ENCODE assay signal across 29 cellular contexts in genomic region chr20:51076841-51077543, GRCh38. TPM values are rescaled to one million over a fixed set of nuclear protein-coding genes. Genes with fewer than 3 reads are reported as not detected.
DNase-seq lines count a peak whose midpoint lies in the region; ATAC-seq and TF ChIP-seq lines count a peak whose summit lies in the region.
"Had no signal": no experiment of that assay in that cellular context is flagged by ENCODE, and none has a peak within 500 bp of the region (broad histone marks: within the 10 kb centered on the region; RNA-seq: fewer than 3 reads in every experiment).

No MANE protein-coding gene starts in this region.

- H3K23ac ChIP-seq in IMR-90 (ENCODE audit: low read depth, low read length), result no peak overlapping the region

- H3K4ac ChIP-seq in IMR-90 (ENCODE audit: low read depth, low read length), result no peak overlapping the region

- no peak overlapping the region for H2BK20ac ChIP-seq in IMR-90 (ENCODE audit: low read depth, low read length)

- H4K5ac ChIP-seq in IMR-90 (ENCODE audit: low read depth, low read length), result no peak overlapping the region

- no peak for ATAC-seq in IMR-90 (ENCODE audit: low read depth)
- no peak for ATAC-seq in RWPE2 (ENCODE audit: low read depth)
- ATAC-seq: left lobe of liver had no signal

- H3K9me3 ChIP-seq in IMR-90 (ENCODE audit: control insufficient read depth, insufficient read depth, low read length) (peaks cover 4% of the 10 kb centered on the region), RWPE2 (ENCODE audit: severe bottlenecking) (no peaks in the 10 kb centered on the region)
- H3K9me3 ChIP-seq: ascending aorta, neutrophil, SK-N-SH had no signal

- H3K4me3 ChIP-seq in IMR-90 (ENCODE audit: insufficient read depth, low read depth, low read length) (no peak overlapping the region), RWPE2 (ENCODE audit: severe bottlenecking) (no peak overlapping the region), epithelial cell of esophagus (ENCODE audit: low read length) (no peak overlapping the region)
- H3K4me3 ChIP-seq: ascending aorta had no signal

- dilution Hi-C loops in IMR-90 (cut with HindIII; ENCODE audit: low sequenced_read_pairs, unreplicated experiment), result no loop called here

- TF ChIP-seq CTCF in IMR-90 (conservative IDR thresholded peaks at IDR 0.05; ENCODE audit: low read depth, low read length), result 0 out of 2 replicates have a peak, but pooled peaks have one; percentile 11
- TF ChIP-seq CTCF in RWPE2 (IDR thresholded peaks at IDR 0.05; ENCODE audit: poor library complexity, severe bottlenecking), result peak; percentile 19
- peak; percentile 9 for TF ChIP-seq CTCF in epithelial cell of esophagus (IDR thresholded peaks at IDR 0.05; ENCODE audit: insufficient read depth, low read depth, low read length, missing control alignments)

- peaks cover 69% of the 10 kb centered on the region for H3K27me3 ChIP-seq in IMR-90 (ENCODE audit: control insufficient read depth, insufficient read depth, low read length)
- H3K27me3 ChIP-seq in RWPE2 (ENCODE audit: insufficient read depth, poor library complexity, severe bottlenecking), result peaks cover 3% of the 10 kb centered on the region
- H3K27me3 ChIP-seq: ascending aorta had no signal

- no peak overlapping the region for H3K56ac ChIP-seq in IMR-90 (ENCODE audit: extremely low read depth, insufficient read depth, low read length)

- H3K27ac ChIP-seq in IMR-90 (ENCODE audit: insufficient read depth, low read length) (no peak overlapping the region), RWPE2 (ENCODE audit: poor library complexity, severe bottlenecking) (no peak overlapping the region)
- H3K27ac ChIP-seq: ascending aorta, neutrophil had no signal

- H3K36me3 ChIP-seq in IMR-90 (ENCODE audit: control insufficient read depth, insufficient read depth, low read length), result no peaks in the 10 kb centered on the region
- no peaks in the 10 kb centered on the region for H3K36me3 ChIP-seq in RWPE2 (ENCODE audit: low read depth)
- H3K36me3 ChIP-seq: ascending aorta, neutrophil had no signal

- in situ Hi-C loops in IMR-90 (cut with MboI; ENCODE audit: low sequenced_read_pairs), result no loop called here

- intact Hi-C loops in IMR-90 (cut with micrococcal nuclease), result no loop called here

- DNase-seq in DMS153 (lab: John Stamatoyannopoulos, UW), result peak; percentile 33
- no peak for DNase-seq in DMS153 treated with DMSO at 0.1 percent for 48 hours (lab: John Stamatoyannopoulos, UW; ENCODE audit: unreplicated experiment)
- no peak for DNase-seq in IMR-90
- peak; percentile 58 for DNase-seq in RWPE2 (ENCODE audit: low spot score)
- DNase-seq in epithelial cell of esophagus (ENCODE audit: low read depth), result no peak
- no peak for DNase-seq in activated T-cell treated with anti-CD3 and anti-CD28 coated beads for 4 hours
- no peak for DNase-seq in activated CD4-positive, alpha-beta T cell treated with anti-CD3 and anti-CD28 coated beads for 1 hour
- DNase-seq in Kasumi-1 (lab: John Stamatoyannopoulos, UW), result no peak
- DNase-seq: 8988T; activated CD4-positive, alpha-beta memory T cell treated with anti-CD3 and anti-CD28 coated beads, Interleukin-2, amount 10 ng/mL, durations not matched to agents 7 days and 5 days; activated CD4-positive, CD25-positive, alpha-beta regulatory T cell treated with anti-CD3 and anti-CD28 coated beads, Interleukin-2, amount 50 U/mL, for 72 hours; activated CD8-positive, alpha-beta memory T cell treated with anti-CD3 and anti-CD28 coated beads, Interleukin-2, amount 50 U/mL, for 48 hours; activated effector memory CD4-positive, alpha-beta T cell treated with anti-CD3 and anti-CD28 coated beads, Interleukin-2, amount 50 U/mL, for 16 hours; activated naive CD8-positive, alpha-beta T cell treated with anti-CD3 and anti-CD28 coated beads, Interleukin-2, amount 10 ng/mL, durations not matched to agents 7 days and 5 days; CD4-positive, alpha-beta T cell; central memory CD4-positive, alpha-beta T cell; dermis blood vessel endothelial cell; GOT3; hippocampal formation; immature natural killer cell; mesenchymal stem cell; NCI-H526 treated with DMSO at 0.1 percent for 48 hours; RPMI8226; stimulated activated CD4-positive, alpha-beta T cell treated with anti-CD3 and anti-CD28 coated beads, Interleukin-4, amount 100 ng/mL, for 4 hours; stimulated activated naive B cell treated with anti-CD40 and anti-IgM and Interleukin-4, amounts not matched to agents 10 μg/mL and 1 μg/mL and 100 μg/mL, for 72 hours had no signal

- no peaks in the 10 kb centered on the region for H3K9me1 ChIP-seq in IMR-90 (ENCODE audit: insufficient read depth, low read length)

- H2BK15ac ChIP-seq in IMR-90 (ENCODE audit: low read depth, low read length), result no peak overlapping the region

- no peak overlapping the region for H3K14ac ChIP-seq in IMR-90 (replicated peaks; ENCODE audit: low read depth, low read length)

- no peak overlapping the region for H3K4me2 ChIP-seq in IMR-90 (ENCODE audit: low read depth, low read length)
- H3K4me2 ChIP-seq: SK-N-SH had no signal

- 14% methylated on average over 1 of the region's 10 CpGs; no CpG with 5 or more reads in 1 of the 2 experiments for WGBS in IMR-90 (ENCODE audit: extremely low coverage in 2 of 2, insufficient read length in 1 of 2), 2 experiments

- no peak overlapping the region for H2AFZ ChIP-seq in IMR-90 (replicated peaks; ENCODE audit: low read length, poor library complexity)

- H2BK120ac ChIP-seq in IMR-90 (ENCODE audit: low read depth, low read length), result no peak overlapping the region

- no peak overlapping the region for H4K8ac ChIP-seq in IMR-90 (ENCODE audit: low read depth in 2 of 2, low read length in 2 of 2)

- no peak for TF ChIP-seq POLR2A in IMR-90 (IDR thresholded peaks at IDR 0.05; ENCODE audit: low read depth, low read length)

- H3K9ac ChIP-seq in IMR-90 (ENCODE audit: low read depth, low read length), result no peak overlapping the region
- H3K9ac ChIP-seq: SK-N-SH had no signal

- CTCF ChIA-PET in IMR-90 (lab: Yijun Ruan, JAX), result interaction anchor here (1.6 kb wide), 1 partner anchor 13 kb away, joined by 3 read pairs; no protein-coding TSS in a partner anchor

- H4K91ac ChIP-seq in IMR-90 (ENCODE audit: insufficient read depth, low read depth, low read length), result no peak overlapping the region

- H4K20me1 ChIP-seq in IMR-90 (ENCODE audit: insufficient read depth, low read length), result no peaks in the 10 kb centered on the region

- H2BK5ac ChIP-seq in IMR-90 (ENCODE audit: low read depth, low read length, poor library complexity, severe bottlenecking), result no peak overlapping the region

- H3K79me1 ChIP-seq in IMR-90 (ENCODE audit: low read depth in 1 of 2, low read length in 2 of 2), result no peaks in the 10 kb centered on the region

- H3K18ac ChIP-seq in IMR-90 (ENCODE audit: low read depth, low read length), result no peak overlapping the region

- H2AK9ac ChIP-seq in IMR-90 (replicated peaks; ENCODE audit: low read depth, low read length, poor library complexity), result no peak overlapping the region

- no peak for TF ChIP-seq RAD21 in IMR-90 (IDR thresholded peaks at IDR 0.05; ENCODE audit: low read length)

- BruUV-seq in IMR-90 (replicated peaks; lab: Mats Ljungman, UMichigan), result no TSS peak

- POLR2A ChIA-PET in IMR-90 (lab: Charles Lee; ENCODE audit: unreplicated experiment), result no interaction called here

- H3K4me1 ChIP-seq in IMR-90 (ENCODE audit: control insufficient read depth, insufficient read depth, low read length) (no peaks in the 10 kb centered on the region), RWPE2 (ENCODE audit: insufficient read depth, poor library complexity, severe bottlenecking) (no peaks in the 10 kb centered on the region)
- H3K4me1 ChIP-seq: ascending aorta had no signal

- no peak overlapping the region for H2AK5ac ChIP-seq in IMR-90 (ENCODE audit: low read depth, low read length)

TF ChIP-seq in IMR-90, 13 proteins besides CTCF, POLR2A, EP300 and RAD21:
- TF ChIP-seq SMC3 (IDR thresholded peaks at IDR 0.05; ENCODE audit: low read depth, low read length), result no peak
- TF ChIP-seq USF2 (IDR thresholded peaks at IDR 0.05; ENCODE audit: low read depth, low read length), result no peak
- no peak for TF ChIP-seq RFX5 (IDR thresholded peaks at IDR 0.05; ENCODE audit: low read depth, low read length)
- no peak for TF ChIP-seq MXI1 (IDR thresholded peaks at IDR 0.05; ENCODE audit: borderline replicate concordance, low read depth, low read length)
- no peak for TF ChIP-seq CHD1 (IDR thresholded peaks at IDR 0.05; ENCODE audit: low read depth, low read length)
- no peak for TF ChIP-seq MAZ (IDR thresholded peaks at IDR 0.05; ENCODE audit: borderline replicate concordance, low read depth, low read length)
- TF ChIP-seq ELK1 (IDR thresholded peaks at IDR 0.05; ENCODE audit: borderline replicate concordance, low read depth, low read length), result no peak
- no peak for TF ChIP-seq BHLHE40 (IDR thresholded peaks at IDR 0.05; ENCODE audit: low read depth, low read length)
- no peak for TF ChIP-seq CEBPB (IDR thresholded peaks at IDR 0.05; ENCODE audit: low read depth, low read length)
- TF ChIP-seq NFE2L2 (IDR thresholded peaks at IDR 0.05; ENCODE audit: low read depth, low read length), result no peak
- no peak for TF ChIP-seq FOS (IDR thresholded peaks at IDR 0.05; ENCODE audit: low read depth, low read length)
- no peak for TF ChIP-seq RCOR1 (IDR thresholded peaks at IDR 0.05; ENCODE audit: insufficient replicate concordance, low read length)

RNA-seq across cellular contexts. Expression of gene KCNG1, which starts 54.1 kb away (rescaled TPM):
- 23.6 and 23.7 TPM in 2 replicates for total RNA-seq in IMR-90 (2012; rRNA removed)
- polyA plus RNA-seq in IMR-90 (2012; rRNA removed), result 51.4 and 54.6 TPM in 2 replicates
- 46.1 and 81.9 TPM in 2 replicates for polyA plus RNA-seq in IMR-90 (2012; cell fraction: cytosol; rRNA removed)
- polyA plus RNA-seq in IMR-90 (2012; cell fraction: nucleus; rRNA removed; ENCODE audit: low replicate concordance), result 44.6 and 106 TPM in 2 replicates
- total RNA-seq: activated naive CD8-positive, alpha-beta T cell treated with anti-CD3 and anti-CD28 coated beads, Interleukin-2, amount 10 ng/mL, durations not matched to agents 7 days and 5 days; CD4-positive, alpha-beta T cell had no signal
- polyA plus RNA-seq: immature natural killer cell had no signal

Comparison
In these comparisons a context has a peak if more than half of its experiments do, and no peak if none do; other contexts are left out.
1. DNase-seq: peak in DMS153 (single experiment) and RWPE2 (single experiment); none in DMS153 treated with DMSO at 0.1 percent for 48 hours (single experiment), IMR-90 (single experiment), epithelial cell of esophagus (single experiment), activated T-cell treated with anti-CD3 and anti-CD28 coated beads for 4 hours (single experiment), activated CD4-positive, alpha-beta T cell treated with anti-CD3 and anti-CD28 coated beads for 1 hour (single experiment) and Kasumi-1 (0 of 2).
2. Peak in every context shown above with its lines, with median percentiles within 50 percentile points of each other: CTCF ChIP-seq.